Comparison of ENCODE assay signal across 8 cellular contexts in genomic region chr12:116737774-116738657, GRCh38. TPM values are rescaled to one million over a fixed set of nuclear protein-coding genes. Genes with fewer than 3 reads are reported as not detected.
A peak's percentile ranks its signal among the peaks of the same experiment; 100 is the strongest.
DNase-seq lines count a peak whose midpoint lies in the region; ATAC-seq, FAIRE-seq and TF ChIP-seq lines count a peak whose summit lies in the region.

TSS of gene RNFT2 (plus strand) at chr12:116738315. CDS start at chr12:116740498, 2,183 bp downstream.
TSS of gene SPRING1 (minus strand) at chr12:116738069. CDS start at chr12:116737900, 169 bp downstream.

- H4K20me1 ChIP-seq in H9 (ENCODE audit: control insufficient read depth, insufficient read depth, insufficient read length) (no peaks in the 10 kb centered on the region), neural progenitor cell (ENCODE audit: low read depth) (peaks cover 25% of the 10 kb centered on the region)

- no peak within 1 kb of the TSS for H2BK15ac ChIP-seq in H9 (ENCODE audit: low read depth, low read length)

- H3K36me3 Mint-ChIP-seq in H9 (ENCODE audit: insufficient read depth in 1 of 3, low read depth in 3 of 3) = peaks cover 8 to 39% (median 34%) of the 10 kb centered on the region in 3 experiments; a peak in 6 of 7 replicates
- H3K36me3 Mint-ChIP-seq in neural progenitor cell = peaks cover 10% of the 10 kb centered on the region

- H2BK120ac ChIP-seq in H9 (ENCODE audit: low read depth, low read length, poor library complexity, severe bottlenecking) = no peak within 1 kb of the TSS

- H3K4me3 ChIP-seq in MG63 (peak within 1 kb of the TSS; percentile 75), neural progenitor cell (peak within 1 kb of the TSS; percentile 74)

- no peak within 1 kb of the TSS; the same call in 1 of the 2 replicates for H3K14ac ChIP-seq in H9 (ENCODE audit: insufficient read depth, low read length)

- peaks cover 5% of the 10 kb centered on the region for H3F3A ChIP-seq in neural progenitor cell (ENCODE audit: low read depth)

- no peak within 1 kb of the TSS for H2BK12ac ChIP-seq in H9 (ENCODE audit: insufficient read length, low read depth, low read length)

- H3K9ac ChIP-seq in H9 (ENCODE audit: extremely low read depth, insufficient read length, low read length) = peak within 1 kb of the TSS; percentile 73
- peak within 1 kb of the TSS; percentile 57 for H3K9ac ChIP-seq in neural progenitor cell

- no peak within 1 kb of the TSS for H2BK5ac ChIP-seq in H9 (ENCODE audit: insufficient read length, low read length)

- H3K36me3 ChIP-seq in MG63 = no peaks in the 10 kb centered on the region; the same call in 1 of the 2 replicates
- H3K36me3 ChIP-seq in neural progenitor cell = no peaks in the 10 kb centered on the region

- no peak within 1 kb of the TSS for H4K8ac ChIP-seq in H9 (replicated peaks; ENCODE audit: insufficient read length, low read depth, low read length)

- TF ChIP-seq CTCF in H9 (conservative IDR thresholded peaks at IDR 0.05) (peak; percentile 46; the same call in 1 of the 3 replicates), foreskin keratinocyte (conservative IDR thresholded peaks at IDR 0.05) (no peak), neural progenitor cell (IDR thresholded peaks at IDR 0.05) (peak; percentile 44)

- H3K27me3 Mint-ChIP-seq in H9 (ENCODE audit: low read depth) = no peaks in the 10 kb centered on the region; the same call in 1 of the 2 replicates
- no peaks in the 10 kb centered on the region for H3K27me3 Mint-ChIP-seq in neural progenitor cell (ENCODE audit: insufficient read depth, low read depth)

- H3K9me3 ChIP-seq in H9 (ENCODE audit: control insufficient read depth, low read depth, low read length) (no peaks in the 10 kb centered on the region), MG63 (no peaks in the 10 kb centered on the region), neural progenitor cell (ENCODE audit: low read depth) (no peaks in the 10 kb centered on the region)

- FAIRE-seq in G401.6 (lab: Jason Lieb, UNC) = peak; percentile 96

- no peak within 1 kb of the TSS for H4K5ac ChIP-seq in H9 (ENCODE audit: insufficient read length, low read depth, low read length)

- no peak within 1 kb of the TSS for H3K23ac ChIP-seq in H9 (ENCODE audit: insufficient read length, low read depth, low read length)

- WGBS in H9 (ENCODE audit: extremely low coverage, insufficient read length, low lambda C conversion rate) = no CpG with 5 or more reads among the region's 80 CpGs

- H3K4me3 Mint-ChIP-seq in H9 = peak within 1 kb of the TSS; percentile 93 to 96
- peak within 1 kb of the TSS; percentile 97 for H3K4me3 Mint-ChIP-seq in neural progenitor cell

- H2AK5ac ChIP-seq in H9 (ENCODE audit: insufficient read length, low read length) = no peak within 1 kb of the TSS

- no peak within 1 kb of the TSS for H3K18ac ChIP-seq in H9 (ENCODE audit: insufficient read length, low read depth, low read length)

- H3K4me1 Mint-ChIP-seq in H9 (peaks cover 17 to 20% of the 10 kb centered on the region in 2 experiments), neural progenitor cell (peaks cover 28% of the 10 kb centered on the region)

- H3K4ac ChIP-seq in H9 (ENCODE audit: low read depth, low read length) = no peak within 1 kb of the TSS

- no peaks in the 10 kb centered on the region; a peak in 1 of 5 replicates for H3K9me3 Mint-ChIP-seq in H9
- H3K9me3 Mint-ChIP-seq in neural progenitor cell = no peaks in the 10 kb centered on the region

- DNase-seq in H9 (peak; percentile 100), MG63 (peak; percentile 99), SHP77 treated with DMSO at 0.1 percent for 48 hours (lab: John Stamatoyannopoulos, UW) (peak; percentile 99), activated gamma-delta T cell treated with Interleukin-2 at 50 U/mL for 16 hours (peak; percentile 98), foreskin keratinocyte (peak; percentile 96 to 97), neural progenitor cell (ENCODE audit: low spot score) (peak; percentile 99), stromal cell of bone marrow (ENCODE audit: low read depth) (peak; percentile 99)

- peak; percentile 99 for ATAC-seq in foreskin keratinocyte

- H3K4me2 ChIP-seq in H9 (ENCODE audit: insufficient read depth, insufficient read length, low read length) (peak within 1 kb of the TSS; percentile 94), neural progenitor cell (peak within 1 kb of the TSS; percentile 95)

- H3K27me3 ChIP-seq in H9 (ENCODE audit: insufficient read depth, low read length) (no peaks in the 10 kb centered on the region), MG63 (no peaks in the 10 kb centered on the region), foreskin keratinocyte (no peaks in the 10 kb centered on the region), neural progenitor cell (no peaks in the 10 kb centered on the region)

- no peaks in the 10 kb centered on the region; the same call in 1 of the 2 replicates for H3K4me1 ChIP-seq in H9 (ENCODE audit: insufficient read depth, low read length)
- H3K4me1 ChIP-seq in foreskin keratinocyte = no peaks in the 10 kb centered on the region
- peaks cover 13% of the 10 kb centered on the region for H3K4me1 ChIP-seq in neural progenitor cell

- no peak within 1 kb of the TSS for H4K91ac ChIP-seq in H9 (ENCODE audit: insufficient read length, low read depth, low read length)

- H3K79me1 ChIP-seq in H9 (ENCODE audit: insufficient read depth, low read depth, low read length, poor library complexity, severe bottlenecking) = no peaks in the 10 kb centered on the region

- H3K27ac ChIP-seq in H9 (ENCODE audit: insufficient read length, low read depth, low read length) = no peak within 1 kb of the TSS
- H3K27ac ChIP-seq in foreskin keratinocyte = no peak within 1 kb of the TSS
- H3K27ac ChIP-seq in neural progenitor cell = no peak within 1 kb of the TSS

- H3T11ph ChIP-seq in H9 (ENCODE audit: low read length) = no peak within 1 kb of the TSS

- H3K79me2 ChIP-seq in H9 (ENCODE audit: insufficient read depth, low read length) (peaks cover 11% of the 10 kb centered on the region; the same call in 1 of the 2 replicates), neural progenitor cell (ENCODE audit: low read depth) (peaks cover 57% of the 10 kb centered on the region)

- H2AFZ ChIP-seq in H9 (ENCODE audit: low read length) = peak within 1 kb of the TSS; percentile 56
- peak within 1 kb of the TSS; percentile 97 for H2AFZ ChIP-seq in neural progenitor cell (replicated peaks)

- no peak within 1 kb of the TSS for H2BK20ac ChIP-seq in H9 (ENCODE audit: low read depth, low read length, poor library complexity, severe bottlenecking)

- H3K23me2 ChIP-seq in H9 (ENCODE audit: insufficient read length, low read depth, low read length, poor library complexity, severe bottlenecking) = peaks cover 16% of the 10 kb centered on the region

- H3K27ac Mint-ChIP-seq in H9 (peak within 1 kb of the TSS; percentile 91 to 99 (median 94)), neural progenitor cell (peak within 1 kb of the TSS; percentile 77)

- no peak within 1 kb of the TSS for H3K56ac ChIP-seq in H9 (ENCODE audit: insufficient read length, low read depth, low read length)

RNA-seq across cellular contexts. Expression of gene RNFT2, which starts in this region (rescaled TPM):
- total RNA-seq in H9 (2021) (29.5 and 30.3 TPM in 2 replicates), foreskin keratinocyte (1.3 and 2.6 TPM in 2 replicates), neural progenitor cell (ENCODE audit: low replicate concordance) (26.9 and 30.8 TPM in 2 replicates)
- 1.1 and 1.2 TPM in 2 replicates for total RNA-seq in MG63 (2014; rRNA removed; shearing (Covaris generic); ENCODE audit: low replicate concordance)
- 0.69 and 2.0 TPM in 2 replicates for polyA plus RNA-seq in foreskin keratinocyte

RNA-seq across cellular contexts. Expression of gene SPRING1, which starts in this region (rescaled TPM):
- total RNA-seq in H9 (2021) (44.2 and 47.0 TPM in 2 replicates), foreskin keratinocyte (25.1 and 26.0 TPM in 2 replicates), neural progenitor cell (ENCODE audit: low replicate concordance) (40.4 and 41.9 TPM in 2 replicates)
- 12.5 and 14.1 TPM in 2 replicates for total RNA-seq in MG63 (2014; rRNA removed; shearing (Covaris generic); ENCODE audit: low replicate concordance)
- 14.4 and 16.7 TPM in 2 replicates for polyA plus RNA-seq in foreskin keratinocyte
